24 cellular contexts compared by ENCODE assay signal in genomic region chr9:110842169-110842568, GRCh38.
DNase-seq lines count a peak whose midpoint lies in the region; ATAC-seq, FAIRE-seq and TF ChIP-seq lines count a peak whose summit lies in the region.
"Had no signal": no experiment of that assay in that cellular context is flagged by ENCODE, and none has a peak within 500 bp of the region (broad histone marks: within the 10 kb centered on the region; RNA-seq: fewer than 3 reads in every experiment).

No MANE protein-coding gene starts in this region.

- H3K27me3 ChIP-seq in hepatocyte (no peaks in the 10 kb centered on the region), pancreas (no peaks in the 10 kb centered on the region), thyroid gland (no peaks in the 10 kb centered on the region)
- H3K27me3 ChIP-seq: BLaER1, dorsolateral prefrontal cortex, transverse colon had no signal

- TF ChIP-seq CTCF in hepatocyte (IDR thresholded peaks at IDR 0.05; ENCODE audit: poor library complexity) = peak; percentile 20
- TF ChIP-seq CTCF in pancreas (IDR thresholded peaks at IDR 0.05) = no peak
- peak in 3 of 6 experiments; percentile 17 to 22 (median 22) for TF ChIP-seq CTCF in thyroid gland (IDR thresholded peaks at IDR 0.05)

- no peak for TF ChIP-seq POLR2A in thyroid gland (IDR thresholded peaks at IDR 0.05)

- no peak overlapping the region for H3K4me2 ChIP-seq in hepatocyte
- H3K4me2 ChIP-seq: BLaER1 had no signal

- FAIRE-seq in pancreas (lab: Jason Lieb, UNC) = no peak
- FAIRE-seq: GM18507 had no signal

- H4K20me1 ChIP-seq in hepatocyte (ENCODE audit: insufficient read depth, poor library complexity, severe bottlenecking) = no peaks in the 10 kb centered on the region
- H4K20me1 ChIP-seq: BLaER1 had no signal

- DNase-seq in HK-2 (ENCODE audit: unreplicated experiment) (peak; percentile 14), SK-MEL-5 (ENCODE audit: low read depth, low spot score) (peak; percentile 11), hepatocyte (ENCODE audit: low spot score) (peak; percentile 15), pancreas (no peak), thyroid gland (no peak), NCI-H345 treated with DMSO at 0.1 percent for 48 hours (lab: John Stamatoyannopoulos, UW; ENCODE audit: unreplicated experiment) (no peak)
- DNase-seq in NK-92 treated with Interleukin-12 subunit alpha and Interleukin-12 subunit beta, amount 100 ng/mL, for 24 hours (lab: John Stamatoyannopoulos, UW) = no peak
- DNase-seq: activated CD4-positive, CD25-positive, alpha-beta regulatory T cell; activated gamma-delta T cell treated with Interleukin-2 at 50 U/mL for 16 hours; aorta; DMS 273 treated with DMSO at 0.1 percent for 48 hours; dorsolateral prefrontal cortex; hippocampal formation; KBM-7; lower lobe of right lung; naive B cell; NCI-H1105; T-helper 1 cell; transverse colon had no signal

- H3K36me3 ChIP-seq in hepatocyte (replicated peaks; ENCODE audit: insufficient read depth, low read depth) (no peaks in the 10 kb centered on the region), pancreas (no peaks in the 10 kb centered on the region), thyroid gland (no peaks in the 10 kb centered on the region)
- H3K36me3 ChIP-seq: BLaER1, lower lobe of right lung, transverse colon had no signal

- ATAC-seq in pancreas (peak in 3 of 4 donors; percentile 32 to 63 (median 62)), GM18868 (IDR thresholded peaks at IDR 0.05; ENCODE audit: unreplicated experiment) (no peak)
- ATAC-seq: Right ventricle myocardium inferior; stimulated activated memory B cell treated with anti-CD40 and anti-IgM and Interleukin-4, amounts not matched to agents 10 μg/mL and 1 μg/mL and 100 μg/mL, for 72 hours had no signal

- H3K27ac ChIP-seq in hepatocyte (no peak overlapping the region), pancreas (no peak overlapping the region), thyroid gland (no peak overlapping the region)
- H3K27ac ChIP-seq: BLaER1, dorsolateral prefrontal cortex, lower lobe of right lung, transverse colon had no signal

- 80% methylated on average over 9 of the region's 9 CpGs for WGBS in hepatocyte (ENCODE audit: low lambda C conversion rate, missing lambda C conversion rate)
- WGBS in pancreas, 2 donors = 50 to 56% methylated on average over 9 of the region's 9 CpGs
- WGBS in thyroid gland, 2 donors = 70 to 76% methylated on average over 9 of the region's 9 CpGs

- intact Hi-C loops in pancreas (cut with DNase I) = no loop called here
- intact Hi-C loops in thyroid gland (cut with DNase I) = no loop called here

- in situ Hi-C loops in SK-MEL-5 (cut with HindIII; ENCODE audit: low pct_unique_long_range_greater_than_20kb, low sequenced_read_pairs) = no loop called here

- no peaks in the 10 kb centered on the region for H3K79me2 ChIP-seq in hepatocyte

- no peaks in the 10 kb centered on the region for H3K9me2 ChIP-seq in hepatocyte (replicated peaks; ENCODE audit: insufficient read depth)

- H3K9me3 ChIP-seq in hepatocyte (ENCODE audit: low read depth) = no peaks in the 10 kb centered on the region
- H3K9me3 ChIP-seq in pancreas = no peaks in the 10 kb centered on the region
- no peaks in the 10 kb centered on the region for H3K9me3 ChIP-seq in thyroid gland
- H3K9me3 ChIP-seq: BLaER1, lower lobe of right lung, transverse colon had no signal

- H3K4me3 ChIP-seq in hepatocyte (no peak overlapping the region), pancreas (no peak overlapping the region), thyroid gland (replicated peaks in 1 of 3) (no peak overlapping the region)
- H3K4me3 ChIP-seq: BLaER1, dorsolateral prefrontal cortex, lower lobe of right lung, transverse colon had no signal

- H3K4me1 ChIP-seq in hepatocyte (ENCODE audit: insufficient read depth) = no peaks in the 10 kb centered on the region
- H3K4me1 ChIP-seq in pancreas = no peaks in the 10 kb centered on the region
- no peaks in the 10 kb centered on the region for H3K4me1 ChIP-seq in thyroid gland
- H3K4me1 ChIP-seq: BLaER1, lower lobe of right lung, transverse colon had no signal

- no peak overlapping the region for H2AFZ ChIP-seq in hepatocyte

Comparison
In these comparisons a context has a peak if more than half of its experiments do, and no peak if none do; other contexts are left out.
1. DNase-seq: peak in HK-2 (single experiment), SK-MEL-5 (single experiment) and hepatocyte (single experiment); none in pancreas (0 of 6), thyroid gland (0 of 2), NK-92 treated with Interleukin-12 subunit alpha and Interleukin-12 subunit beta, amount 100 ng/mL, for 24 hours (single experiment) and NCI-H345 treated with DMSO at 0.1 percent for 48 hours (single experiment).